In genomic region chr1:19028546-19029129, GRCh38 we compare ENCODE assay signal across 11 cellular contexts.
DNase-seq lines count a peak whose midpoint lies in the region; ATAC-seq and TF ChIP-seq lines count a peak whose summit lies in the region.
"Had no signal": no experiment of that assay in that cellular context is flagged by ENCODE, and none has a peak within 500 bp of the region (broad histone marks: within the 10 kb centered on the region; RNA-seq: fewer than 3 reads in every experiment).

No MANE protein-coding gene starts in this region.

- TF ChIP-seq CTCF in RWPE2 (IDR thresholded peaks at IDR 0.05; ENCODE audit: poor library complexity, severe bottlenecking), result no peak
- no peak for TF ChIP-seq CTCF in esophagus squamous epithelium (IDR thresholded peaks at IDR 0.05)

- 58 to 73% methylated on average over 4 to 7 of the region's 8 CpGs for WGBS in esophagus squamous epithelium, 2 donors

- intact Hi-C loops in esophagus squamous epithelium (cut with DNase I), result no loop called here
- intact Hi-C loops in sciatic nerve (cut with DNase I), result no loop called here

- H3K27me3 ChIP-seq in RWPE2 (ENCODE audit: insufficient read depth, poor library complexity, severe bottlenecking) (no peaks in the 10 kb centered on the region), esophagus squamous epithelium (peaks cover 0 to 23% (median 0%) of the 10 kb centered on the region in 4 donors)

- ATAC-seq in RWPE2 (ENCODE audit: low read depth) (no peak), sciatic nerve (no peak), HG03025 (IDR thresholded peaks at IDR 0.05; ENCODE audit: low FRiP score, unreplicated experiment) (no peak)

- in situ Hi-C loops in G401 (cut with HindIII; ENCODE audit: low sequenced_read_pairs), result no loop called here

- H3K4me1 ChIP-seq in RWPE2 (ENCODE audit: insufficient read depth, poor library complexity, severe bottlenecking) (peaks cover 23% of the 10 kb centered on the region), esophagus squamous epithelium (peaks cover 4 to 35% (median 5%) of the 10 kb centered on the region in 3 donors)

- H3K36me3 ChIP-seq in RWPE2 (ENCODE audit: low read depth), result no peaks in the 10 kb centered on the region
- no peaks in the 10 kb centered on the region for H3K36me3 ChIP-seq in esophagus squamous epithelium

- H3K9me3 ChIP-seq in RWPE2 (ENCODE audit: severe bottlenecking) (no peaks in the 10 kb centered on the region), esophagus squamous epithelium (no peaks in the 10 kb centered on the region)

- H3K4me3 ChIP-seq in RWPE2 (ENCODE audit: severe bottlenecking) (no peak overlapping the region), esophagus squamous epithelium (no peak overlapping the region)
- H3K4me3 ChIP-seq: K562 had no signal

- peak; percentile 27 for DNase-seq in G401 (ENCODE audit: low spot score)
- DNase-seq in RWPE2 (ENCODE audit: low spot score), result no peak
- DNase-seq in esophagus squamous epithelium (lab: John Stamatoyannopoulos, UW), result no peak
- peak; percentile 12 for DNase-seq in sciatic nerve (ENCODE audit: low spot score)
- no peak for DNase-seq in NCI-H2029 (lab: John Stamatoyannopoulos, UW)
- DNase-seq in stimulated activated CD4-positive, alpha-beta T cell treated with anti-CD3 and anti-CD28 coated beads, Interleukin-15, amount 100 ng/mL, for 24 hours, result no peak
- DNase-seq: NCI-H1930; NCI-H446; NK-92 treated with Interleukin-12 subunit alpha and Interleukin-12 subunit beta, amount 100 ng/mL, for 24 hours had no signal

- TF ChIP-seq POLR2A in esophagus squamous epithelium (IDR thresholded peaks at IDR 0.05), result no peak

- H3K27ac ChIP-seq in RWPE2 (ENCODE audit: poor library complexity, severe bottlenecking), result peak overlapping the region; percentile 68
- peak overlapping the region; percentile 55 to 81 (median 70) for H3K27ac ChIP-seq in esophagus squamous epithelium

Comparison
In these comparisons a context has a peak if more than half of its experiments do, and no peak if none do; other contexts are left out.
1. DNase-seq: peak in G401 (single experiment) and sciatic nerve (single experiment); none in RWPE2 (single experiment), esophagus squamous epithelium (single experiment), NCI-H2029 (single experiment) and stimulated activated CD4-positive, alpha-beta T cell treated with anti-CD3 and anti-CD28 coated beads, Interleukin-15, amount 100 ng/mL, for 24 hours (single experiment).